In the genomic region with DNA sequence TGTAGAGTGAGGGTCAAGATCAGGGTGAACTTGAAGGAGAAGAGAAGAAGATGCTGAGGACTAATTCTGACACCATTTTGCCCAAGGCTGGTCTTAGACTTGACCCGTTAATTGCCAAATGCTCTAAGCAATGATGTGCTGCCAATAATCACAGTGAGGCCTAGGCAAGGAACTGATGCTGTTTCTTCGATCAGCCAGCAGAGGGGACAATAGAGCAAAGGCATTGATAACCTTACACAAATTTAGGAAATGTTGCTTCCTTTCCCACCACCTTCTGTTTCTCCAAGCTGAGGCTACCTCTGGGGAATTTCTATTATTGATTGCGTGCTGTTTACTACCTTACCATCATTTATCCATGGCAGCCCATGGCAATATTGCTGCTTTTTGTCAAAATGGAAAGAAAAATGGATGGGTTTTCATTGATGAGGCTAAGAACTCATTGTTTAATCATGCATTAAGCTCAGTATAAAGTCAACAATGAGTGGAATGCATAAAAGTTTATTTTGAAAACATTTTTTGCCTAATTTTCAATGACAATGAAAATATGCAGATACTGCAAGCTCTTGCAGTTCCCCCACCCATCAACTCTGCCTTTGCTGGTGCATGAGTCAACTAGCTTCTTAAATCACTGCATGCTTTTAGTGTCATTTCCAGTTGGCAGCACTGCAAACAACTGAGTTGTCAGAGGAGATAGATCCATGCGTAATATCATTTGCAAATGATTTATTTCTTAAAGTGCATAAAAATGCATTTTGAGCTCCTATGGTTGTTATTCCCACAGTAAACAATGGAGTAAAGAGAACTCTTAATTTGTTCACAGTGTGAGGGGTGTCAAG, we compare ENCODE assay signal across 8 cellular contexts.
DNase-seq lines count a peak whose midpoint lies in the region; ATAC-seq and TF ChIP-seq lines count a peak whose summit lies in the region.

No MANE protein-coding gene starts in this region.

- H3K27me3 ChIP-seq in brain microvascular endothelial cell (replicated peaks) (no peaks in the 10 kb centered on the region), esophagus muscularis mucosa (no peaks in the 10 kb centered on the region)

- H3K4me1 ChIP-seq in mesodermal cell (ENCODE audit: control insufficient read depth, insufficient read depth, low read length, poor library complexity, severe bottlenecking) (peaks cover 16% of the 10 kb centered on the region), esophagus muscularis mucosa (no peaks in the 10 kb centered on the region)

- TF ChIP-seq EP300 in esophagus muscularis mucosa (IDR thresholded peaks at IDR 0.05) = no peak

- no peaks in the 10 kb centered on the region for H3K36me3 ChIP-seq in brain microvascular endothelial cell (replicated peaks)
- H3K36me3 ChIP-seq in mesodermal cell (ENCODE audit: control insufficient read depth, insufficient read depth, low read length) = no peaks in the 10 kb centered on the region
- H3K36me3 ChIP-seq in esophagus muscularis mucosa = no peaks in the 10 kb centered on the region

- peak; percentile 35 for DNase-seq in NOMO-1 treated with DMSO at 0.1 percent for 48 hours (lab: John Stamatoyannopoulos, UW; ENCODE audit: unreplicated experiment)
- no peak for DNase-seq in NOMO-1 treated with dmso at 0.1 percent for 144 hours (lab: John Stamatoyannopoulos, UW; ENCODE audit: unreplicated experiment)
- DNase-seq in NCI-H748 treated with DMSO at 0.1 percent for 48 hours (lab: John Stamatoyannopoulos, UW) = peak; percentile 67
- DNase-seq in brain microvascular endothelial cell = peak; percentile 43
- DNase-seq in esophagus muscularis mucosa (ENCODE audit: extremely low spot score) = no peak

- intact Hi-C loops in esophagus muscularis mucosa (cut with DNase I) = no loop called here

- no peak for TF ChIP-seq POLR2A in esophagus muscularis mucosa (IDR thresholded peaks at IDR 0.05; ENCODE audit: low read depth)

- ATAC-seq in GM19397 (IDR thresholded peaks at IDR 0.05; ENCODE audit: unreplicated experiment) (peak; percentile 83), HG03280 (IDR thresholded peaks at IDR 0.05; ENCODE audit: unreplicated experiment) (peak; percentile 83)

- in situ Hi-C loops in brain microvascular endothelial cell (cut with HindIII; ENCODE audit: low pct_ligation_motif_present, low sequenced_read_pairs) = no loop called here

- peaks cover 8% of the 10 kb centered on the region for H3K9me3 ChIP-seq in mesodermal cell (ENCODE audit: control insufficient read depth, low read length)
- peaks cover 0 to 3% (median 0%) of the 10 kb centered on the region in 4 donors for H3K9me3 ChIP-seq in esophagus muscularis mucosa

- no peak overlapping the region for H3K27ac ChIP-seq in brain microvascular endothelial cell
- H3K27ac ChIP-seq in mesodermal cell (ENCODE audit: low read depth, low read length, severe bottlenecking) = peak overlapping the region; percentile 33
- no peak overlapping the region for H3K27ac ChIP-seq in esophagus muscularis mucosa (replicated peaks in 1 of 4)

- H3K4me3 ChIP-seq in brain microvascular endothelial cell (ENCODE audit: low read depth, low read length) (no peak overlapping the region), mesodermal cell (ENCODE audit: extremely low read depth, insufficient read depth, low read length, poor library complexity, severe bottlenecking) (no peak overlapping the region), esophagus muscularis mucosa (no peak overlapping the region)

- peak; percentile 92 for TF ChIP-seq CTCF in brain microvascular endothelial cell (IDR thresholded peaks at IDR 0.05; ENCODE audit: low read depth, low read length, missing control alignments)
- peak in 1 of 3 experiments; percentile 42 for TF ChIP-seq CTCF in esophagus muscularis mucosa (IDR thresholded peaks at IDR 0.05)

- WGBS in mesodermal cell (ENCODE audit: insufficient coverage in 2 of 2), 2 experiments = 25 to 36% methylated on average over 2 of the region's 4 CpGs
- WGBS in esophagus muscularis mucosa = 46% methylated on average over 4 of the region's 4 CpGs

Comparison
In these comparisons a context has a peak if more than half of its experiments do, and no peak if none do; other contexts are left out.
1. DNase-seq: peak in NOMO-1 treated with DMSO at 0.1 percent for 48 hours (single experiment), NCI-H748 treated with DMSO at 0.1 percent for 48 hours (single experiment) and brain microvascular endothelial cell (single experiment); none in NOMO-1 treated with dmso at 0.1 percent for 144 hours (single experiment) and esophagus muscularis mucosa (single experiment).